8 cellular contexts compared by ENCODE assay signal in the genomic region with DNA sequence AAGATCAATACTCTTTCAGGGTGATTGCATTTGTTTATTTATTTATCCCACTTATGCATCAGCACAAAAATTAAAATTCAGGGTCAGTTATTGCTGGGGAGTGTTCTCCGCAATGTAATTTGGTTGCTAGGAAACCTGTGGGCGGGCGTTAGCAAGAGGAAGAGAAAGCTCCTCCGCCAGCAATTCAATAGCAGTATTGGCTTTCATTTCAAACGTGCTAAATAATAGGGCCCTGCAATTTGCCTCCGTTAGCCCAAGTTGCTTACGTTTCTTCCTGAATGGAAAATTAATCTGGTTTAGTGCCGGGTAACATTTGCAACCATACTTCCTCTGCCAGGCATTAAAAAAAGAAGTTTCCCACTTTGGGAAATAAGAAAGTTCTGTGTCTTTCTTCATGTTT. TPM values are rescaled to one million over a fixed set of nuclear protein-coding genes. Genes with fewer than 3 reads are reported as not detected.
DNase-seq lines count a peak whose midpoint lies in the region; ATAC-seq lines count a peak whose summit lies in the region.

No MANE protein-coding gene starts in this region.

- DNase-seq in NCI-H748 treated with DMSO at 0.1 percent for 48 hours (lab: John Stamatoyannopoulos, UW), result peak; percentile 51
- DNase-seq in activated effector memory CD4-positive, alpha-beta T cell treated with Interleukin-2 at 50 U/mL for 16 hours, result peak; percentile 48
- DNase-seq in left cardiac atrium, result peak; percentile 77
- peak; percentile 30 for DNase-seq in stimulated activated CD4-positive, alpha-beta T cell treated with anti-CD3 and anti-CD28 coated beads, Interleukin-15, amount 100 ng/mL, for 1 hour (ENCODE audit: low read depth in 1 of 2, low spot score in 1 of 2)
- DNase-seq in foreskin melanocyte, result no peak
- DNase-seq in DMS79 treated with DMSO at 0.1 percent for 48 hours (lab: John Stamatoyannopoulos, UW), result no peak

- intact Hi-C loops in left cardiac atrium (cut with DNase I), result no loop called here

- peak; percentile 60 for ATAC-seq in GM18870 (IDR thresholded peaks at IDR 0.05; ENCODE audit: unreplicated experiment)
- peak; percentile 67 for ATAC-seq in HG02981 (IDR thresholded peaks at IDR 0.05; ENCODE audit: unreplicated experiment)
- ATAC-seq in left cardiac atrium, result peak; percentile 78 to 83

RNA-seq across cellular contexts. Expression of a gene that starts 35.5 kb away (rescaled TPM):
- total RNA-seq in left cardiac atrium, result 10 to 100 TPM; 29.3 to 38.6 TPM

Comparison
In these comparisons a context has a peak if more than half of its experiments do, and no peak if none do; other contexts are left out.
1. DNase-seq: peak in NCI-H748 treated with DMSO at 0.1 percent for 48 hours (single experiment), activated effector memory CD4-positive, alpha-beta T cell treated with Interleukin-2 at 50 U/mL for 16 hours (single experiment), left cardiac atrium (single experiment) and stimulated activated CD4-positive, alpha-beta T cell treated with anti-CD3 and anti-CD28 coated beads, Interleukin-15, amount 100 ng/mL, for 1 hour (2 of 2); none in foreskin melanocyte (single experiment) and DMS79 treated with DMSO at 0.1 percent for 48 hours (single experiment).
2. Peak in every context shown above with its lines, with median percentiles within 50 percentile points of each other: ATAC-seq.